Comparison of ENCODE assay signal across 13 cellular contexts in genomic region chr9:118395415-118395814, GRCh38.
A peak's percentile ranks its signal among the peaks of the same experiment; 100 is the strongest.
DNase-seq lines count a peak whose midpoint lies in the region; ATAC-seq, FAIRE-seq and TF ChIP-seq lines count a peak whose summit lies in the region.
"Had no signal": no experiment of that assay in that cellular context is flagged by ENCODE, and none has a peak within 500 bp of the region (broad histone marks: within the 10 kb centered on the region; RNA-seq: fewer than 3 reads in every experiment).

No MANE protein-coding gene starts in this region.

- H3K4me3 Mint-ChIP-seq in astrocyte (ENCODE audit: unreplicated experiment) = no peak overlapping the region
- no peak overlapping the region for H3K4me3 Mint-ChIP-seq in activated CD8-positive, alpha-beta T cell treated with anti-CD3 and anti-CD28 coated beads, Interleukin-2, amount 10 ng/mL, durations not matched to agents 7 days and 5 days
- H3K4me3 Mint-ChIP-seq in activated CD8-positive, alpha-beta memory T cell treated with anti-CD3 and anti-CD28 coated beads, Interleukin-2, amount 10 ng/mL, durations not matched to agents 7 days and 5 days = no peak overlapping the region

- H3K79me2 ChIP-seq in astrocyte (ENCODE audit: insufficient read depth, low read length) = no peaks in the 10 kb centered on the region

- FAIRE-seq in astrocyte (lab: Jason Lieb, UNC) = no peak

- no peaks in the 10 kb centered on the region for H3K4me1 Mint-ChIP-seq in astrocyte (ENCODE audit: low read depth, unreplicated experiment)
- H3K4me1 Mint-ChIP-seq in activated CD8-positive, alpha-beta T cell treated with anti-CD3 and anti-CD28 coated beads, Interleukin-2, amount 10 ng/mL, durations not matched to agents 7 days and 5 days (ENCODE audit: low read depth) = no peaks in the 10 kb centered on the region
- peaks cover 4% of the 10 kb centered on the region for H3K4me1 Mint-ChIP-seq in activated CD8-positive, alpha-beta memory T cell treated with anti-CD3 and anti-CD28 coated beads, Interleukin-2, amount 10 ng/mL, durations not matched to agents 7 days and 5 days

- no peak overlapping the region for H3K27ac ChIP-seq in astrocyte (ENCODE audit: low read depth, low read length)
- H3K27ac ChIP-seq: testis had no signal

- no peak overlapping the region for H3K4me3 ChIP-seq in astrocyte (ENCODE audit: insufficient read depth, low read depth, low read length)
- H3K4me3 ChIP-seq: testis had no signal

- no peaks in the 10 kb centered on the region for H3K36me3 Mint-ChIP-seq in astrocyte (ENCODE audit: low read depth, unreplicated experiment)
- no peaks in the 10 kb centered on the region for H3K36me3 Mint-ChIP-seq in activated CD8-positive, alpha-beta T cell treated with anti-CD3 and anti-CD28 coated beads, Interleukin-2, amount 10 ng/mL, durations not matched to agents 7 days and 5 days (ENCODE audit: low read depth)
- H3K36me3 Mint-ChIP-seq in activated CD8-positive, alpha-beta memory T cell treated with anti-CD3 and anti-CD28 coated beads, Interleukin-2, amount 10 ng/mL, durations not matched to agents 7 days and 5 days = no peaks in the 10 kb centered on the region

- H3K9me3 ChIP-seq in astrocyte (ENCODE audit: insufficient read depth, low read depth, low read length) = no peaks in the 10 kb centered on the region
- H3K9me3 ChIP-seq: testis had no signal

- no peak overlapping the region for H2AFZ ChIP-seq in astrocyte (ENCODE audit: low read depth, low read length)

- H3K27me3 Mint-ChIP-seq in astrocyte (ENCODE audit: low read depth, unreplicated experiment) = no peaks in the 10 kb centered on the region
- no peaks in the 10 kb centered on the region for H3K27me3 Mint-ChIP-seq in activated CD8-positive, alpha-beta T cell treated with anti-CD3 and anti-CD28 coated beads, Interleukin-2, amount 10 ng/mL, durations not matched to agents 7 days and 5 days (ENCODE audit: low read depth)
- H3K27me3 Mint-ChIP-seq in activated CD8-positive, alpha-beta memory T cell treated with anti-CD3 and anti-CD28 coated beads, Interleukin-2, amount 10 ng/mL, durations not matched to agents 7 days and 5 days = no peaks in the 10 kb centered on the region

- no peaks in the 10 kb centered on the region for H3K4me1 ChIP-seq in astrocyte (ENCODE audit: insufficient read depth, low read length)
- H3K4me1 ChIP-seq: testis had no signal

- no peaks in the 10 kb centered on the region for H3K9me3 Mint-ChIP-seq in astrocyte (ENCODE audit: unreplicated experiment)
- no peaks in the 10 kb centered on the region for H3K9me3 Mint-ChIP-seq in activated CD8-positive, alpha-beta T cell treated with anti-CD3 and anti-CD28 coated beads, Interleukin-2, amount 10 ng/mL, durations not matched to agents 7 days and 5 days (ENCODE audit: insufficient read depth)
- H3K9me3 Mint-ChIP-seq in activated CD8-positive, alpha-beta memory T cell treated with anti-CD3 and anti-CD28 coated beads, Interleukin-2, amount 10 ng/mL, durations not matched to agents 7 days and 5 days (ENCODE audit: low read depth) = no peaks in the 10 kb centered on the region

- no peak overlapping the region for H3K27ac Mint-ChIP-seq in astrocyte (ENCODE audit: unreplicated experiment)
- H3K27ac Mint-ChIP-seq in activated CD8-positive, alpha-beta T cell treated with anti-CD3 and anti-CD28 coated beads, Interleukin-2, amount 10 ng/mL, durations not matched to agents 7 days and 5 days = no peak overlapping the region
- H3K27ac Mint-ChIP-seq in activated CD8-positive, alpha-beta memory T cell treated with anti-CD3 and anti-CD28 coated beads, Interleukin-2, amount 10 ng/mL, durations not matched to agents 7 days and 5 days = no peak overlapping the region

- H3K4me2 ChIP-seq in astrocyte (ENCODE audit: low read length) = no peak overlapping the region

- no peaks in the 10 kb centered on the region for H4K20me1 ChIP-seq in astrocyte (ENCODE audit: insufficient read depth, low read length)

- CTCF ChIA-PET in activated CD8-positive, alpha-beta T cell treated with anti-CD3 and anti-CD28 coated beads, Interleukin-2, amount 10 ng/mL, durations not matched to agents 7 days and 5 days (lab: Charles Lee) = interaction anchor here (1.2 kb wide), 1 partner anchor 23 kb away, joined by 3 read pairs; no protein-coding TSS in a partner anchor
- CTCF ChIA-PET in activated CD8-positive, alpha-beta memory T cell treated with anti-CD3 and anti-CD28 coated beads, Interleukin-2, amount 10 ng/mL, durations not matched to agents 7 days and 5 days (lab: Charles Lee) = no interaction called here

- no peaks in the 10 kb centered on the region for H3K27me3 ChIP-seq in astrocyte (ENCODE audit: insufficient read depth, low read length)
- H3K27me3 ChIP-seq: testis had no signal

- H3K36me3 ChIP-seq in astrocyte (ENCODE audit: insufficient read depth, low read length) = no peaks in the 10 kb centered on the region

- no peak overlapping the region for H3K9ac ChIP-seq in astrocyte (ENCODE audit: low read length)

- ATAC-seq in GM18858 (IDR thresholded peaks at IDR 0.05; ENCODE audit: unreplicated experiment) = peak; percentile 85
- peak; percentile 89 for ATAC-seq in GM21423 (IDR thresholded peaks at IDR 0.05; ENCODE audit: unreplicated experiment)
- peak; percentile 96 for ATAC-seq in HG03196 (IDR thresholded peaks at IDR 0.05; ENCODE audit: unreplicated experiment)
- no peak for ATAC-seq in activated CD8-positive, alpha-beta T cell treated with anti-CD3 and anti-CD28 coated beads, Interleukin-2, amount 10 ng/mL, durations not matched to agents 7 days and 5 days
- no peak for ATAC-seq in activated CD8-positive, alpha-beta memory T cell treated with anti-CD3 and anti-CD28 coated beads, Interleukin-2, amount 10 ng/mL, durations not matched to agents 7 days and 5 days
- ATAC-seq: right cardiac atrium had no signal

- POLR2A ChIA-PET in activated CD8-positive, alpha-beta T cell treated with anti-CD3 and anti-CD28 coated beads, Interleukin-2, amount 10 ng/mL, durations not matched to agents 7 days and 5 days (lab: Charles Lee) = no interaction called here

- no peak for TF ChIP-seq CTCF in astrocyte (IDR thresholded peaks at IDR 0.05; ENCODE audit: insufficient read depth, low read depth, low read length)

- peak; percentile 32 for DNase-seq in astrocyte (ENCODE audit: low read depth)
- DNase-seq in HK-2 (ENCODE audit: unreplicated experiment) = no peak
- no peak for DNase-seq in activated CD8-positive, alpha-beta T cell treated with anti-CD3 and anti-CD28 coated beads, Interleukin-2, amount 10 ng/mL, durations not matched to agents 7 days and 5 days
- DNase-seq in SHP77 (lab: John Stamatoyannopoulos, UW) = no peak
- DNase-seq in activated CD8-positive, alpha-beta memory T cell treated with anti-CD3 and anti-CD28 coated beads, Interleukin-2, amount 10 ng/mL, durations not matched to agents 7 days and 5 days = no peak
- DNase-seq: kidney glomerular epithelial cell, NCI-H2171 treated with DMSO at 0.1 percent for 48 hours, OCI-M1, right cardiac atrium, testis had no signal

Comparison
In these comparisons a context has a peak if more than half of its experiments do, and no peak if none do; other contexts are left out.
1. ATAC-seq: peak in GM18858 (single experiment), GM21423 (single experiment) and HG03196 (single experiment); none in activated CD8-positive, alpha-beta T cell treated with anti-CD3 and anti-CD28 coated beads, Interleukin-2, amount 10 ng/mL, durations not matched to agents 7 days and 5 days (single experiment) and activated CD8-positive, alpha-beta memory T cell treated with anti-CD3 and anti-CD28 coated beads, Interleukin-2, amount 10 ng/mL, durations not matched to agents 7 days and 5 days (single experiment).